In genomic region chr1:156096640-156097391, GRCh38 we compare ENCODE assay signal across 8 cellular contexts. TPM values are rescaled to one million over a fixed set of nuclear protein-coding genes. Genes with fewer than 3 reads are reported as not detected.
DNase-seq lines count a peak whose midpoint lies in the region; ATAC-seq and TF ChIP-seq lines count a peak whose summit lies in the region.

No MANE protein-coding gene starts in this region.

- TF ChIP-seq CTCF in parathyroid adenoma (IDR thresholded peaks at IDR 0.05) (peak; percentile 87), tibial artery (IDR thresholded peaks at IDR 0.05) (peak; percentile 94 to 99)

- H3K27ac ChIP-seq in parathyroid adenoma (peak overlapping the region; percentile 78), tibial artery (peak overlapping the region; percentile 81 to 86)

- ATAC-seq in SK-N-SH treated with all-trans-retinoic acid at 6 μM for 48 hours: peak; percentile 99

- peak overlapping the region; percentile 33 for H2AFZ ChIP-seq in parathyroid adenoma

- no peak overlapping the region for H3K9ac ChIP-seq in parathyroid adenoma

- no peak overlapping the region for H3K4me2 ChIP-seq in parathyroid adenoma (ENCODE audit: low read length)

- H3K36me3 ChIP-seq in HAP-1 (replicated peaks) (peaks cover 18% of the 10 kb centered on the region), MG63 (no peaks in the 10 kb centered on the region; the same call in 1 of the 2 replicates), parathyroid adenoma (ENCODE audit: control insufficient read depth, insufficient read depth, low read length) (no peaks in the 10 kb centered on the region), tibial artery (no peaks in the 10 kb centered on the region)

- H3K9me3 ChIP-seq in HAP-1 (no peaks in the 10 kb centered on the region), MG63 (no peaks in the 10 kb centered on the region), parathyroid adenoma (ENCODE audit: control insufficient read depth, low read length) (no peaks in the 10 kb centered on the region), tibial artery (no peaks in the 10 kb centered on the region)

- no peak overlapping the region for H3K4me3 ChIP-seq in HAP-1
- no peak overlapping the region for H3K4me3 ChIP-seq in MG63
- no peak overlapping the region for H3K4me3 ChIP-seq in parathyroid adenoma (ENCODE audit: low read depth, low read length)
- H3K4me3 ChIP-seq in tibial artery: no peak overlapping the region

- in situ Hi-C loops in HAP-1 (cut with MboI; ENCODE audit: low sequenced_read_pairs): no loop called here

- H3K4me1 ChIP-seq in HAP-1 (peaks cover 14% of the 10 kb centered on the region), parathyroid adenoma (no peaks in the 10 kb centered on the region), tibial artery (peaks cover 5 to 34% (median 21%) of the 10 kb centered on the region in 4 donors)

- no peaks in the 10 kb centered on the region for H3K79me2 ChIP-seq in parathyroid adenoma

- DNase-seq in GDM1 (lab: John Stamatoyannopoulos, UW) (peak; percentile 89), HAP-1 (ENCODE audit: low spot score in 2 of 2) (peak; percentile 73 to 91), MG63 (peak; percentile 91), germinal center (ENCODE audit: low spot score) (peak; percentile 88), tibial artery (peak; percentile 91 to 96)
- peak; percentile 85 for DNase-seq in activated naive CD4-positive, alpha-beta T cell treated with anti-CD3 and anti-CD28 coated beads, Interleukin-2, amount 50 U/mL, for 16 hours

- intact Hi-C loops in tibial artery (cut with DNase I; ENCODE audit: low total_unique reads): loop anchor here (2.0 kb wide), 1 partner anchor 34 kb away; no protein-coding TSS in a partner anchor

- H3K27me3 ChIP-seq in HAP-1 (ENCODE audit: low read depth) (no peaks in the 10 kb centered on the region), MG63 (no peaks in the 10 kb centered on the region), parathyroid adenoma (ENCODE audit: control insufficient read depth, insufficient read depth, low read length) (no peaks in the 10 kb centered on the region), tibial artery (no peaks in the 10 kb centered on the region)

TF ChIP-seq in SK-N-SH treated with all-trans-retinoic acid at 6 μM for 48 hours, 23 proteins besides CTCF, POLR2A, EP300 and RAD21:
- TF ChIP-seq POU6F1 (CRISPR knock-in tag; IDR thresholded peaks at IDR 0.05; ENCODE audit: borderline replicate concordance, low read depth) (0 out of 2 replicates have a peak, but pooled peaks have one; percentile 19), SNAI2 (CRISPR knock-in tag; IDR thresholded peaks at IDR 0.05) (no peak), ZNF565 (CRISPR knock-in tag; conservative IDR thresholded peaks at IDR 0.05; ENCODE audit: low read depth) (no peak)

RNA-seq across cellular contexts. Expression of gene MEX3A, which starts 14.6 kb away (rescaled TPM):
- total RNA-seq in MG63 (2014; rRNA removed; shearing (Covaris generic); ENCODE audit: low replicate concordance): 2.3 and 2.7 TPM in 2 replicates

RNA-seq across cellular contexts. Expression of gene LMNA, which starts 17.7 kb away (rescaled TPM):
- total RNA-seq in MG63 (2014; rRNA removed; shearing (Covaris generic); ENCODE audit: low replicate concordance): 1,337 and 1,568 TPM in 2 replicates

RNA-seq across cellular contexts. Expression of gene RAB25, which starts 35.9 kb away (rescaled TPM):
- total RNA-seq in MG63 (2014; rRNA removed; shearing (Covaris generic); ENCODE audit: low replicate concordance): not detected in 2 replicates

RNA-seq across cellular contexts. Expression of gene LAMTOR2, which starts 42.2 kb away (rescaled TPM):
- 5.8 and 16.9 TPM in 2 replicates for total RNA-seq in MG63 (2014; rRNA removed; shearing (Covaris generic); ENCODE audit: low replicate concordance)

RNA-seq across cellular contexts. Expression of gene UBQLN4, which starts 43.2 kb away (rescaled TPM):
- total RNA-seq in MG63 (2014; rRNA removed; shearing (Covaris generic); ENCODE audit: low replicate concordance): 29.3 and 40.3 TPM in 2 replicates
